ENCODE assay signal across 1 cellular context in genomic region chr11:65354265-65355012, GRCh38.
TF ChIP-seq lines count a peak whose summit lies in the region.

A gene with protein sequence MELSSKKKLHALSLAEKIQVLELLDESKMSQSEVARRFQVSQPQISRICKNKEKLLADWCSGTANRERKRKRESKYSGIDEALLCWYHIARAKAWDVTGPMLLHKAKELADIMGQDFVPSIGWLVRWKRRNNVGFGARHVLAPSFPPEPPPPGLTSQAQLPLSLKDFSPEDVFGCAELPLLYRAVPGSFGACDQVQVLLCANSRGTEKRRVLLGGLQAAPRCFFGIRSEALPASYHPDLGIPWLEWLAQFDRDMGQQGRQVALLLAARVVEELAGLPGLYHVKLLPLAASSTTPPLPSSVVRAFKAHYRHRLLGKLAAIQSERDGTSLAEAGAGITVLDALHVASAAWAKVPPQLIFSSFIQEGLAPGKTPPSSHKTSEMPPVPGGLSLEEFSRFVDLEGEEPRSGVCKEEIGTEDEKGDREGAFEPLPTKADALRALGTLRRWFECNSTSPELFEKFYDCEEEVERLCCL (plus strand): TSS chr11:65354751. CDS start chr11:65355809, 1,058 bp downstream.

TF ChIP-seq in HepG2, 621 proteins besides CTCF, POLR2A, EP300 and RAD21 (continued from another document and continues in another):
- TF ChIP-seq, protein P1, sequence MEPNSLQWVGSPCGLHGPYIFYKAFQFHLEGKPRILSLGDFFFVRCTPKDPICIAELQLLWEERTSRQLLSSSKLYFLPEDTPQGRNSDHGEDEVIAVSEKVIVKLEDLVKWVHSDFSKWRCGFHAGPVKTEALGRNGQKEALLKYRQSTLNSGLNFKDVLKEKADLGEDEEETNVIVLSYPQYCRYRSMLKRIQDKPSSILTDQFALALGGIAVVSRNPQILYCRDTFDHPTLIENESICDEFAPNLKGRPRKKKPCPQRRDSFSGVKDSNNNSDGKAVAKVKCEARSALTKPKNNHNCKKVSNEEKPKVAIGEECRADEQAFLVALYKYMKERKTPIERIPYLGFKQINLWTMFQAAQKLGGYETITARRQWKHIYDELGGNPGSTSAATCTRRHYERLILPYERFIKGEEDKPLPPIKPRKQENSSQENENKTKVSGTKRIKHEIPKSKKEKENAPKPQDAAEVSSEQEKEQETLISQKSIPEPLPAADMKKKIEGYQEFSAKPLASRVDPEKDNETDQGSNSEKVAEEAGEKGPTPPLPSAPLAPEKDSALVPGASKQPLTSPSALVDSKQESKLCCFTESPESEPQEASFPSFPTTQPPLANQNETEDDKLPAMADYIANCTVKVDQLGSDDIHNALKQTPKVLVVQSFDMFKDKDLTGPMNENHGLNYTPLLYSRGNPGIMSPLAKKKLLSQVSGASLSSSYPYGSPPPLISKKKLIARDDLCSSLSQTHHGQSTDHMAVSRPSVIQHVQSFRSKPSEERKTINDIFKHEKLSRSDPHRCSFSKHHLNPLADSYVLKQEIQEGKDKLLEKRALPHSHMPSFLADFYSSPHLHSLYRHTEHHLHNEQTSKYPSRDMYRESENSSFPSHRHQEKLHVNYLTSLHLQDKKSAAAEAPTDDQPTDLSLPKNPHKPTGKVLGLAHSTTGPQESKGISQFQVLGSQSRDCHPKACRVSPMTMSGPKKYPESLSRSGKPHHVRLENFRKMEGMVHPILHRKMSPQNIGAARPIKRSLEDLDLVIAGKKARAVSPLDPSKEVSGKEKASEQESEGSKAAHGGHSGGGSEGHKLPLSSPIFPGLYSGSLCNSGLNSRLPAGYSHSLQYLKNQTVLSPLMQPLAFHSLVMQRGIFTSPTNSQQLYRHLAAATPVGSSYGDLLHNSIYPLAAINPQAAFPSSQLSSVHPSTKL (CRISPR knock-in tag; IDR thresholded peaks at IDR 0.05) = no peak
- TF ChIP-seq ISX (CRISPR knock-in tag; conservative IDR thresholded peaks at IDR 0.05) = no peak
- no peak for TF ChIP-seq SATB2 (CRISPR knock-in tag; IDR thresholded peaks at IDR 0.05)
- TF ChIP-seq, protein P2, sequence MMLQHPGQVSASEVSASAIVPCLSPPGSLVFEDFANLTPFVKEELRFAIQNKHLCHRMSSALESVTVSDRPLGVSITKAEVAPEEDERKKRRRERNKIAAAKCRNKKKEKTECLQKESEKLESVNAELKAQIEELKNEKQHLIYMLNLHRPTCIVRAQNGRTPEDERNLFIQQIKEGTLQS (CRISPR knock-in tag; IDR thresholded peaks at IDR 0.05) = no peak
- no peak; the same call in 1 of the 2 replicates for TF ChIP-seq ZNF616 (CRISPR knock-in tag; IDR thresholded peaks at IDR 0.05; ENCODE audit: low read depth)
- TF ChIP-seq ZMAT3 (CRISPR knock-in tag; conservative IDR thresholded peaks at IDR 0.05) = 0 out of 2 replicates have a peak, but pooled peaks have one; percentile 8
- TF ChIP-seq PHF5A (CRISPR knock-in tag; IDR thresholded peaks at IDR 0.05; ENCODE audit: low read depth, unreplicated experiment) = no peak
- TF ChIP-seq ZKSCAN8 (CRISPR knock-in tag; IDR thresholded peaks at IDR 0.05; ENCODE audit: borderline replicate concordance) = no peak
- no peak for TF ChIP-seq ZBTB42 (CRISPR knock-in tag; IDR thresholded peaks at IDR 0.05)
- TF ChIP-seq HOXA9 (CRISPR knock-in tag; IDR thresholded peaks at IDR 0.05; ENCODE audit: borderline replicate concordance) = no peak
- TF ChIP-seq POLR2G (IDR thresholded peaks at IDR 0.05; ENCODE audit: low read depth, low read length) = peak; percentile 82
- TF ChIP-seq ZFX (CRISPR knock-in tag; IDR thresholded peaks at IDR 0.05; ENCODE audit: low read depth) = peak; percentile 86
- peak; percentile 24; the same call in 1 of the 2 replicates for TF ChIP-seq ZNF792 (CRISPR knock-in tag; IDR thresholded peaks at IDR 0.05)
- no peak for TF ChIP-seq RORA (CRISPR knock-in tag; IDR thresholded peaks at IDR 0.05)
- TF ChIP-seq ZFYVE20 (CRISPR knock-in tag; IDR thresholded peaks at IDR 0.05; ENCODE audit: borderline replicate concordance, low read depth) = no peak
- no peak for TF ChIP-seq ZNF550 (CRISPR knock-in tag; IDR thresholded peaks at IDR 0.05; ENCODE audit: borderline replicate concordance)
- TF ChIP-seq DMAP1 (CRISPR knock-in tag; IDR thresholded peaks at IDR 0.05) = no peak
- TF ChIP-seq KLF12 (CRISPR knock-in tag; IDR thresholded peaks at IDR 0.05; ENCODE audit: borderline replicate concordance) = no peak
- TF ChIP-seq SOX5 (CRISPR knock-in tag; IDR thresholded peaks at IDR 0.05; ENCODE audit: borderline replicate concordance) = no peak
- TF ChIP-seq YEATS4 (CRISPR knock-in tag; IDR thresholded peaks at IDR 0.05; ENCODE audit: borderline replicate concordance) = 0 out of 2 replicates have a peak, but pooled peaks have one; percentile 21
- no peak for TF ChIP-seq RBAK (CRISPR knock-in tag; IDR thresholded peaks at IDR 0.05)
- no peak for TF ChIP-seq FOXP4 (CRISPR knock-in tag; IDR thresholded peaks at IDR 0.05)
- TF ChIP-seq, protein P3, sequence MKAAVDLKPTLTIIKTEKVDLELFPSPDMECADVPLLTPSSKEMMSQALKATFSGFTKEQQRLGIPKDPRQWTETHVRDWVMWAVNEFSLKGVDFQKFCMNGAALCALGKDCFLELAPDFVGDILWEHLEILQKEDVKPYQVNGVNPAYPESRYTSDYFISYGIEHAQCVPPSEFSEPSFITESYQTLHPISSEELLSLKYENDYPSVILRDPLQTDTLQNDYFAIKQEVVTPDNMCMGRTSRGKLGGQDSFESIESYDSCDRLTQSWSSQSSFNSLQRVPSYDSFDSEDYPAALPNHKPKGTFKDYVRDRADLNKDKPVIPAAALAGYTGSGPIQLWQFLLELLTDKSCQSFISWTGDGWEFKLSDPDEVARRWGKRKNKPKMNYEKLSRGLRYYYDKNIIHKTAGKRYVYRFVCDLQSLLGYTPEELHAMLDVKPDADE (CRISPR knock-in tag; IDR thresholded peaks at IDR 0.05) = no peak
- no peak for TF ChIP-seq SP1 (IDR thresholded peaks at IDR 0.05)
- peak; percentile 76; the same call in 1 of the 2 replicates for TF ChIP-seq SP1 (CRISPR knock-in tag; IDR thresholded peaks at IDR 0.05)
- TF ChIP-seq ARID3A (IDR thresholded peaks at IDR 0.05; ENCODE audit: low read depth, low read length) = no peak
- TF ChIP-seq SKI (IDR thresholded peaks at IDR 0.05; ENCODE audit: partially characterized antibody) = no peak
- no peak for TF ChIP-seq XRCC5 (optimal IDR thresholded peaks at IDR 0.05; ENCODE audit: low read length)
- no peak for TF ChIP-seq ZBTB34 (CRISPR knock-in tag; IDR thresholded peaks at IDR 0.05)
- no peak for TF ChIP-seq POGZ (CRISPR knock-in tag; IDR thresholded peaks at IDR 0.05)
- peak; percentile 62; the same call in 1 of the 2 replicates for TF ChIP-seq ZNF563 (CRISPR knock-in tag; IDR thresholded peaks at IDR 0.05)
- no peak for TF ChIP-seq ZNF788 (CRISPR knock-in tag; IDR thresholded peaks at IDR 0.05; ENCODE audit: borderline replicate concordance)
- TF ChIP-seq HMG20B (CRISPR knock-in tag; conservative IDR thresholded peaks at IDR 0.05) = no peak
- no peak for TF ChIP-seq HDAC6 (IDR thresholded peaks at IDR 0.05; ENCODE audit: low read depth, low read length)
- TF ChIP-seq, protein P4, sequence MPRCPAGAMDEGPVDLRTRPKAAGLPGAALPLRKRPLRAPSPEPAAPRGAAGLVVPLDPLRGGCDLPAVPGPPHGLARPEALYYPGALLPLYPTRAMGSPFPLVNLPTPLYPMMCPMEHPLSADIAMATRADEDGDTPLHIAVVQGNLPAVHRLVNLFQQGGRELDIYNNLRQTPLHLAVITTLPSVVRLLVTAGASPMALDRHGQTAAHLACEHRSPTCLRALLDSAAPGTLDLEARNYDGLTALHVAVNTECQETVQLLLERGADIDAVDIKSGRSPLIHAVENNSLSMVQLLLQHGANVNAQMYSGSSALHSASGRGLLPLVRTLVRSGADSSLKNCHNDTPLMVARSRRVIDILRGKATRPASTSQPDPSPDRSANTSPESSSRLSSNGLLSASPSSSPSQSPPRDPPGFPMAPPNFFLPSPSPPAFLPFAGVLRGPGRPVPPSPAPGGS (CRISPR knock-in tag; IDR thresholded peaks at IDR 0.05) = no peak
- TF ChIP-seq GABPA (IDR thresholded peaks at IDR 0.05; ENCODE audit: low read depth, low read length) = no peak
- TF ChIP-seq GABPA (CRISPR knock-in tag; IDR thresholded peaks at IDR 0.05; ENCODE audit: low read depth) = no peak; the same call in 1 of the 2 replicates
- TF ChIP-seq, protein P5, sequence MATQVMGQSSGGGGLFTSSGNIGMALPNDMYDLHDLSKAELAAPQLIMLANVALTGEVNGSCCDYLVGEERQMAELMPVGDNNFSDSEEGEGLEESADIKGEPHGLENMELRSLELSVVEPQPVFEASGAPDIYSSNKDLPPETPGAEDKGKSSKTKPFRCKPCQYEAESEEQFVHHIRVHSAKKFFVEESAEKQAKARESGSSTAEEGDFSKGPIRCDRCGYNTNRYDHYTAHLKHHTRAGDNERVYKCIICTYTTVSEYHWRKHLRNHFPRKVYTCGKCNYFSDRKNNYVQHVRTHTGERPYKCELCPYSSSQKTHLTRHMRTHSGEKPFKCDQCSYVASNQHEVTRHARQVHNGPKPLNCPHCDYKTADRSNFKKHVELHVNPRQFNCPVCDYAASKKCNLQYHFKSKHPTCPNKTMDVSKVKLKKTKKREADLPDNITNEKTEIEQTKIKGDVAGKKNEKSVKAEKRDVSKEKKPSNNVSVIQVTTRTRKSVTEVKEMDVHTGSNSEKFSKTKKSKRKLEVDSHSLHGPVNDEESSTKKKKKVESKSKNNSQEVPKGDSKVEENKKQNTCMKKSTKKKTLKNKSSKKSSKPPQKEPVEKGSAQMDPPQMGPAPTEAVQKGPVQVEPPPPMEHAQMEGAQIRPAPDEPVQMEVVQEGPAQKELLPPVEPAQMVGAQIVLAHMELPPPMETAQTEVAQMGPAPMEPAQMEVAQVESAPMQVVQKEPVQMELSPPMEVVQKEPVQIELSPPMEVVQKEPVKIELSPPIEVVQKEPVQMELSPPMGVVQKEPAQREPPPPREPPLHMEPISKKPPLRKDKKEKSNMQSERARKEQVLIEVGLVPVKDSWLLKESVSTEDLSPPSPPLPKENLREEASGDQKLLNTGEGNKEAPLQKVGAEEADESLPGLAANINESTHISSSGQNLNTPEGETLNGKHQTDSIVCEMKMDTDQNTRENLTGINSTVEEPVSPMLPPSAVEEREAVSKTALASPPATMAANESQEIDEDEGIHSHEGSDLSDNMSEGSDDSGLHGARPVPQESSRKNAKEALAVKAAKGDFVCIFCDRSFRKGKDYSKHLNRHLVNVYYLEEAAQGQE (IDR thresholded peaks at IDR 0.05; ENCODE audit: borderline replicate concordance in 1 of 2, low read depth in 1 of 2, low read length in 2 of 2) = peak; percentile 48 to 91
- TF ChIP-seq RCOR2 (CRISPR knock-in tag; IDR thresholded peaks at IDR 0.05) = no peak
- TF ChIP-seq FOSL1 (CRISPR knock-in tag; IDR thresholded peaks at IDR 0.05; ENCODE audit: borderline replicate concordance) = no peak
- TF ChIP-seq ZFP1 (CRISPR knock-in tag; IDR thresholded peaks at IDR 0.05) = no peak
- TF ChIP-seq, protein P6, sequence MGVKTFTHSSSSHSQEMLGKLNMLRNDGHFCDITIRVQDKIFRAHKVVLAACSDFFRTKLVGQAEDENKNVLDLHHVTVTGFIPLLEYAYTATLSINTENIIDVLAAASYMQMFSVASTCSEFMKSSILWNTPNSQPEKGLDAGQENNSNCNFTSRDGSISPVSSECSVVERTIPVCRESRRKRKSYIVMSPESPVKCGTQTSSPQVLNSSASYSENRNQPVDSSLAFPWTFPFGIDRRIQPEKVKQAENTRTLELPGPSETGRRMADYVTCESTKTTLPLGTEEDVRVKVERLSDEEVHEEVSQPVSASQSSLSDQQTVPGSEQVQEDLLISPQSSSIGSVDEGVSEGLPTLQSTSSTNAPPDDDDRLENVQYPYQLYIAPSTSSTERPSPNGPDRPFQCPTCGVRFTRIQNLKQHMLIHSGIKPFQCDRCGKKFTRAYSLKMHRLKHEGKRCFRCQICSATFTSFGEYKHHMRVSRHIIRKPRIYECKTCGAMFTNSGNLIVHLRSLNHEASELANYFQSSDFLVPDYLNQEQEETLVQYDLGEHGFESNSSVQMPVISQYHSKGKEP (CRISPR knock-in tag; IDR thresholded peaks at IDR 0.05) = no peak
- no peak for TF ChIP-seq ZNF10 (CRISPR knock-in tag; IDR thresholded peaks at IDR 0.05; ENCODE audit: borderline replicate concordance, low read depth)
- no peak for TF ChIP-seq SMAD3 (CRISPR knock-in tag; IDR thresholded peaks at IDR 0.05)
- TF ChIP-seq PAX8 (CRISPR knock-in tag; IDR thresholded peaks at IDR 0.05; ENCODE audit: borderline replicate concordance) = no peak
- TF ChIP-seq SP2 (CRISPR knock-in tag; IDR thresholded peaks at IDR 0.05) = peak; percentile 90
- no peak for TF ChIP-seq EEA1 (CRISPR knock-in tag; IDR thresholded peaks at IDR 0.05; ENCODE audit: borderline replicate concordance)
- no peak for TF ChIP-seq ZNF296 (CRISPR knock-in tag; conservative IDR thresholded peaks at IDR 0.05)
- TF ChIP-seq SAFB2 (CRISPR knock-in tag; IDR thresholded peaks at IDR 0.05; ENCODE audit: borderline replicate concordance, low read depth) = no peak
- TF ChIP-seq ZNF382 (CRISPR knock-in tag; IDR thresholded peaks at IDR 0.05; ENCODE audit: borderline replicate concordance) = no peak
